14 cellular contexts compared by ENCODE assay signal in the genomic region with DNA sequence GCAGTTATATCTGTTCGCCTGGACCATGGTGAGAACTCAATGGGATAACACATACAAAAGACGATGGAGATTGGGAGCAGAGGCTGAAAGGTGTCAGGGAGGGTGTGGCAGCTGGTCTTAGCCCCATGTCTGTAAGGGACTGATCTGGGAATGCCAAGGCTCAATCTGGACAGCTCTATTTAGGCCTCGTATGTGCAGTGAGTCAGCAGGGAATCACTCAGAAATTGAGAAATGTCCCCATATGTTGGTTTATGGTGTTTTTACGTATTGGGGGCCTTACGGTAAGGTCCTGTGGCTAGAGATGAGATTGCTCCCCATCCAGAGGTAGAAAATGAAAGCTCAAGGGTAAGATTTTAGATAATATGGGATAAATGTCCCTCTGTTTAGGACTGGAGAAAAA.
A peak's percentile ranks its signal among the peaks of the same experiment; 100 is the strongest.
DNase-seq lines count a peak whose midpoint lies in the region; ATAC-seq and TF ChIP-seq lines count a peak whose summit lies in the region.
"Had no signal": no experiment of that assay in that cellular context is flagged by ENCODE, and none has a peak within 500 bp of the region (broad histone marks: within the 10 kb centered on the region; RNA-seq: fewer than 3 reads in every experiment).

No MANE protein-coding gene starts in this region.

- TF ChIP-seq CTCF in choroid plexus epithelial cell (conservative IDR thresholded peaks at IDR 0.05; ENCODE audit: low read depth, low read length): no peak

- no peak overlapping the region for H3K4me3 ChIP-seq in choroid plexus epithelial cell (ENCODE audit: low read depth, low read length)
- H3K4me3 ChIP-seq: A549 had no signal

- ATAC-seq in HG03139 (IDR thresholded peaks at IDR 0.05; ENCODE audit: unreplicated experiment): no peak
- ATAC-seq: A549 had no signal

- DNase-seq in EL (peak; percentile 44), LHCN-M2 (ENCODE audit: low read depth) (peak; percentile 31), choroid plexus epithelial cell (ENCODE audit: low read depth) (peak; percentile 26), iris pigment epithelial cell (ENCODE audit: low read depth) (peak; percentile 25), NCI-H446 (lab: John Stamatoyannopoulos, UW) (no peak)
- no peak for DNase-seq in stimulated activated CD4-positive, alpha-beta T cell treated with anti-CD3 and anti-CD28 coated beads, Interleukin-4, amount 100 ng/mL, for 4 hours
- DNase-seq: COR-L47, DMS153, Kasumi-1, NCI-H1417 treated with DMSO at 0.1 percent for 48 hours, NCI-H2029, NCI-H524 had no signal

Comparison
In these comparisons a context has a peak if more than half of its experiments do, and no peak if none do; other contexts are left out.
1. DNase-seq: peak in EL (single experiment), LHCN-M2 (single experiment), choroid plexus epithelial cell (single experiment) and iris pigment epithelial cell (single experiment); none in NCI-H446 (0 of 2) and stimulated activated CD4-positive, alpha-beta T cell treated with anti-CD3 and anti-CD28 coated beads, Interleukin-4, amount 100 ng/mL, for 4 hours (0 of 2).